In genomic region chr14:71586131-71586893, GRCh38 we compare ENCODE assay signal across 1 cellular context.
TF ChIP-seq lines count a peak whose summit lies in the region.

No MANE protein-coding gene starts in this region.

TF ChIP-seq in GM12878, 131 proteins besides CTCF, POLR2A, EP300 and RAD21 (continued from another document):
- TF ChIP-seq MYC (IDR thresholded peaks at IDR 0.05; ENCODE audit: insufficient read depth, insufficient read length, insufficient replicate concordance, low read length, severe bottlenecking) (no peak), HDAC6 (IDR thresholded peaks at IDR 0.05; ENCODE audit: unreplicated experiment) (no peak), TBL1XR1 (IDR thresholded peaks at IDR 0.05; ENCODE audit: low read depth, low read length) (no peak), SMC3 (IDR thresholded peaks at IDR 0.05; ENCODE audit: borderline replicate concordance, low read length) (no peak)
